Comparison of ENCODE assay signal across 8 cellular contexts in the genomic region with DNA sequence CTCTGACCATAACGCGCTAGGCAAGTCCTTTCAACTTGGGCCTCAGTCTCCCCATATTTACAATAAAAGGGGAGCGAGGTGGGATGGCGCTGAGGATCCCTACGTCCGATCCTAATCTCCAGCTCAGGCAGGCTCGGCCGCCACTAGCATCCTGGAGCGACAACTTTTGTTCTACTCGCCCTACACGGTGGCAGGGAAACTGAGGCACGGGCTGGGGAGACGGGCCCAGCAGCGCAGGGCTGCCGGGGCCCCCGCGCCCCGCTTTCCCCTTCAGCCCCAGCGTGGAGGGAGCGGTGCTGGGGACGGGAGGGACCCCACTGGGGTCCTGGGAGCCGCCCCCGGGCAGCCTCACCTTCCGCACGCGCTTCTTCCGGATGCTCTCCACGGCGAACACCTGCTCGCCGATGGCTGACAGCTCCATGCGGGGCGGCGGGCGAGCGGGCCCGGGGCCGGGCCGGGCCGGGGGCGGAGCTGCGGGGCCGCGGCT. TPM values are rescaled to one million over a fixed set of nuclear protein-coding genes. Genes with fewer than 3 reads are reported as not detected.
DNase-seq lines count a peak whose midpoint lies in the region; ATAC-seq and TF ChIP-seq lines count a peak whose summit lies in the region.

No MANE protein-coding gene starts in this region.

- no peaks in the 10 kb centered on the region for H3K36me3 Mint-ChIP-seq in T-helper 2 cell treated with Interferon-gamma antibody and Interleukin-4, amounts not matched to agents 5 μg/mL and 100 μg/mL, for 36 hours (ENCODE audit: low read depth)

- H3K36me3 ChIP-seq in adipocyte (ENCODE audit: control insufficient read depth, insufficient read depth, low read length, severe bottlenecking) (no peaks in the 10 kb centered on the region), left lung (no peaks in the 10 kb centered on the region), thoracic aorta (peaks cover 5% of the 10 kb centered on the region)

- H3K9ac ChIP-seq in adipocyte (ENCODE audit: low read length): peak overlapping the region; percentile 87

- intact Hi-C loops in left lung (cut with DNase I): no loop called here

- H3K27ac Mint-ChIP-seq in T-helper 2 cell treated with Interferon-gamma antibody and Interleukin-4, amounts not matched to agents 5 μg/mL and 100 μg/mL, for 36 hours: no peak overlapping the region

- TF ChIP-seq CTCF in left lung (IDR thresholded peaks at IDR 0.05) (no peak), thoracic aorta (IDR thresholded peaks at IDR 0.05) (no peak)

- ATAC-seq in left lung: no peak
- no peak for ATAC-seq in thoracic aorta (ENCODE audit: insufficient number of reproducible peaks, low FRiP score, low read depth)

- H3K27me3 ChIP-seq in adipocyte (replicated peaks; ENCODE audit: control insufficient read depth, insufficient read depth, low read length) (peaks cover 14% of the 10 kb centered on the region), left lung (peaks cover 15 to 30% of the 10 kb centered on the region in 2 donors), thoracic aorta (replicated peaks; ENCODE audit: insufficient read depth) (no peaks in the 10 kb centered on the region)

- H3K9me3 ChIP-seq in adipocyte (ENCODE audit: control insufficient read depth, low read length) (no peaks in the 10 kb centered on the region), left lung (no peaks in the 10 kb centered on the region), thoracic aorta (no peaks in the 10 kb centered on the region)

- H3K9me3 Mint-ChIP-seq in T-helper 2 cell treated with Interferon-gamma antibody and Interleukin-4, amounts not matched to agents 5 μg/mL and 100 μg/mL, for 36 hours: no peaks in the 10 kb centered on the region

- H3K4me1 Mint-ChIP-seq in T-helper 2 cell treated with Interferon-gamma antibody and Interleukin-4, amounts not matched to agents 5 μg/mL and 100 μg/mL, for 36 hours (ENCODE audit: low read depth): peaks cover 12% of the 10 kb centered on the region

- H3K4me1 ChIP-seq in adipocyte (ENCODE audit: control insufficient read depth, insufficient read depth, low read length) (peaks cover 8% of the 10 kb centered on the region), left lung (peaks cover 10 to 42% of the 10 kb centered on the region in 2 donors), thoracic aorta (ENCODE audit: control insufficient read depth in 1 of 2, low read depth in 2 of 2) (peaks cover 27 to 55% of the 10 kb centered on the region in 2 donors)

- H3K4me3 ChIP-seq in adipocyte (ENCODE audit: low read length): peak overlapping the region; percentile 91
- H3K4me3 ChIP-seq in left lung: peak overlapping the region; percentile 64 to 66
- peak overlapping the region; percentile 99 for H3K4me3 ChIP-seq in thoracic aorta

- H3K4me3 Mint-ChIP-seq in T-helper 2 cell treated with Interferon-gamma antibody and Interleukin-4, amounts not matched to agents 5 μg/mL and 100 μg/mL, for 36 hours: peak overlapping the region; percentile 57

- H3K27ac ChIP-seq in left lung (peak overlapping the region; percentile 75 to 83), thoracic aorta (peak overlapping the region; percentile 91 to 97)

- H3K27me3 Mint-ChIP-seq in T-helper 2 cell treated with Interferon-gamma antibody and Interleukin-4, amounts not matched to agents 5 μg/mL and 100 μg/mL, for 36 hours (ENCODE audit: low read depth): peaks cover 31% of the 10 kb centered on the region

- no peak for DNase-seq in T-helper 2 cell treated with Interferon-gamma antibody and Interleukin-4, amounts not matched to agents 5 μg/mL and 100 μg/mL, for 36 hours (ENCODE audit: low spot score)
- DNase-seq in T-helper 2 cell (no peak), adipocyte (ENCODE audit: low read depth) (no peak), left lung (no peak), thoracic aorta (ENCODE audit: low spot score) (no peak), NCI-H748 treated with DMSO at 0.1 percent for 48 hours (lab: John Stamatoyannopoulos, UW) (no peak), SIG-M5 (lab: John Stamatoyannopoulos, UW) (no peak), OCI-M2 (lab: John Stamatoyannopoulos, UW; ENCODE audit: unreplicated experiment) (no peak)

RNA-seq across cellular contexts. Expression of a gene that starts 0.4 kb away (rescaled TPM):
- 10 to 100 TPM; 17.1 to 17.7 TPM for total RNA-seq in left lung
- 100 to 1,000 TPM; 170 to 174 TPM for total RNA-seq in thoracic aorta

RNA-seq across cellular contexts. Expression of a gene that starts 55.0 kb away (rescaled TPM):
- total RNA-seq in left lung: 1 to 10 TPM in 1 of 2 donors, under 1 TPM in 1; 0.94 to 1.3 TPM
- total RNA-seq in thoracic aorta: 1 to 10 TPM in 1 of 2 donors, not detected in 1; 1.6 TPM

Comparison
In these comparisons a context has a peak if more than half of its experiments do, and no peak if none do; other contexts are left out.
1. RNA of a gene that starts 0.4 kb away (total RNA-seq): 170 to 174 TPM in thoracic aorta; 17.1 to 17.7 TPM in left lung; every median in the first group is over 4 times any median in the second.
2. Peak in every context shown above with its lines, with median percentiles within 50 percentile points of each other: H3K4me3 ChIP-seq.